Comparison of ENCODE assay signal across 17 cellular contexts in the genomic region with DNA sequence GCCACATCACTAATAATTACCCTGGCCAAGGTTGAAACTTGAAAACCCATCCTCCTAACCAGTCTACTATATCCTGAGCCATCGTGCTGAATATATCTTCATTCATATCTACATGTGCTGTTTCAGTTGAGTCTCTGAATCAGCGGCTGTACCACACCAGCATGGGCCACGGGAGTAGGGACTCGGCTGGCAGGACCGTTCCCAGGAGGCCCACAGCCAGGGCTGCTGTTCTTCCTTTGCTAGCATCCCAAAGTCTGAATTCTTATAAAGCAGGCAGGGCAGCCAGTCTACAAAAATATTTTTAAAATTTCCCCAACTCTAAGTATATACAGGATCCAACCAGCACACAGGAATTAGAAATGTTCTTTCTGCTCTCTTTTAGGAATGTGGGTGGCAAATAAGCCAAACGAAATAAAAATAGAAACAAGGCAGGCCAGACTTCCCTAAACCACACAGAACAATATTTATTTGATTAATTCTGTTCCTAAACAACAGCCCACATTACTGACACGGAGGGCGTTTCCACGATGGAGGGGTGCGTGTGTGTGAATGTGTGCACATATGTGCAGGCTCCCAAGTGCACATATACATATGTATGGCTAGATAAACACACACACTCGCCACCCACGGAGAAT. TPM values are rescaled to one million over a fixed set of nuclear protein-coding genes. Genes with fewer than 3 reads are reported as not detected.
DNase-seq lines count a peak whose midpoint lies in the region; ATAC-seq and TF ChIP-seq lines count a peak whose summit lies in the region.
"Had no signal": no experiment of that assay in that cellular context is flagged by ENCODE, and none has a peak within 500 bp of the region (broad histone marks: within the 10 kb centered on the region; RNA-seq: fewer than 3 reads in every experiment).

No MANE protein-coding gene starts in this region.

- DNase-seq in IMR-90 (no peak), neural crest cell (ENCODE audit: low read depth, low spot score) (no peak), mesenteric fat pad (ENCODE audit: low spot score) (no peak), A172 (ENCODE audit: low spot score) (no peak)
- DNase-seq: activated naive CD4-positive, alpha-beta T cell treated with anti-CD3 and anti-CD28 coated beads, Interleukin-2, amount 10 ng/mL, durations not matched to agents 7 days and 5 days; DMS79 treated with DMSO at 0.1 percent for 48 hours; GM23248; NCI-H2029 treated with DMSO at 0.1 percent for 48 hours; NCI-H526 treated with DMSO at 0.1 percent for 48 hours; PC-3; psoas muscle; SW 1271 had no signal

- CTCF ChIA-PET in IMR-90 (lab: Yijun Ruan, JAX), result no interaction called here

- no peak overlapping the region for H3K56ac ChIP-seq in IMR-90 (ENCODE audit: extremely low read depth, insufficient read depth, low read length)

- POLR2A ChIA-PET in IMR-90 (lab: Charles Lee; ENCODE audit: unreplicated experiment), result no interaction called here

- H3K27me3 Mint-ChIP-seq in neural crest cell (ENCODE audit: low read depth), result no peaks in the 10 kb centered on the region

- no peaks in the 10 kb centered on the region for H3K9me3 Mint-ChIP-seq in neural crest cell

- ATAC-seq in IMR-90 (ENCODE audit: low read depth) (peak; percentile 37), esophagus mucosa (peak; percentile 23), HG02798 (IDR thresholded peaks at IDR 0.05; ENCODE audit: poor library complexity, unreplicated experiment) (no peak), GM18511 (IDR thresholded peaks at IDR 0.05; ENCODE audit: unreplicated experiment) (no peak)
- ATAC-seq: PC-3 had no signal

- no peaks in the 10 kb centered on the region for H4K20me1 ChIP-seq in IMR-90 (ENCODE audit: insufficient read depth, low read length)

- H3K27me3 ChIP-seq in IMR-90 (ENCODE audit: control insufficient read depth, insufficient read depth, low read length), result peaks cover 37% of the 10 kb centered on the region

- H3K9ac ChIP-seq in IMR-90 (ENCODE audit: low read depth, low read length), result no peak overlapping the region
- H3K9ac ChIP-seq: GM23248 had no signal

- H4K8ac ChIP-seq in IMR-90 (ENCODE audit: low read depth in 2 of 2, low read length in 2 of 2), result no peak overlapping the region

- TF ChIP-seq CTCF in IMR-90 (conservative IDR thresholded peaks at IDR 0.05; ENCODE audit: low read depth, low read length), result no peak
- no peak for TF ChIP-seq CTCF in neural crest cell (conservative IDR thresholded peaks at IDR 0.05)

- H2BK5ac ChIP-seq in IMR-90 (ENCODE audit: low read depth, low read length, poor library complexity, severe bottlenecking), result no peak overlapping the region

- H3K4me2 ChIP-seq in IMR-90 (ENCODE audit: low read depth, low read length), result peak overlapping the region; percentile 17; the same call in 1 of the 2 replicates

- no peak overlapping the region for H2BK15ac ChIP-seq in IMR-90 (ENCODE audit: low read depth, low read length)

- no peak overlapping the region for H3K18ac ChIP-seq in IMR-90 (ENCODE audit: low read depth, low read length)

- no peak overlapping the region for H2AK9ac ChIP-seq in IMR-90 (replicated peaks; ENCODE audit: low read depth, low read length, poor library complexity)

- H3K4me1 Mint-ChIP-seq in neural crest cell, result peaks cover 73% of the 10 kb centered on the region

- H3K23ac ChIP-seq in IMR-90 (ENCODE audit: low read depth, low read length), result no peak overlapping the region

- no peak overlapping the region for H2AFZ ChIP-seq in IMR-90 (replicated peaks; ENCODE audit: low read length, poor library complexity)
- H2AFZ ChIP-seq: GM23248 had no signal

- no peak overlapping the region for H4K5ac ChIP-seq in IMR-90 (ENCODE audit: low read depth, low read length)

- H3K9me3 ChIP-seq in IMR-90 (ENCODE audit: control insufficient read depth, insufficient read depth, low read length), result no peaks in the 10 kb centered on the region
- H3K9me3 ChIP-seq: psoas muscle had no signal

- no peaks in the 10 kb centered on the region; the same call in 1 of the 2 replicates for H3K9me1 ChIP-seq in IMR-90 (ENCODE audit: insufficient read depth, low read length)

- no peak overlapping the region for H3K4me3 ChIP-seq in IMR-90 (ENCODE audit: insufficient read depth, low read depth, low read length)
- H3K4me3 ChIP-seq: GM23248, psoas muscle had no signal

- no peak overlapping the region for H3K14ac ChIP-seq in IMR-90 (replicated peaks; ENCODE audit: low read depth, low read length)

- peak overlapping the region; percentile 75 for H3K4me3 Mint-ChIP-seq in neural crest cell
- H3K4me3 Mint-ChIP-seq: activated naive CD4-positive, alpha-beta T cell treated with anti-CD3 and anti-CD28 coated beads, Interleukin-2, amount 10 ng/mL, durations not matched to agents 7 days and 5 days had no signal

- no peak overlapping the region for H4K91ac ChIP-seq in IMR-90 (ENCODE audit: insufficient read depth, low read depth, low read length)

- H3K36me3 ChIP-seq in IMR-90 (ENCODE audit: control insufficient read depth, insufficient read depth, low read length), result no peaks in the 10 kb centered on the region

- H2BK20ac ChIP-seq in IMR-90 (ENCODE audit: low read depth, low read length), result no peak overlapping the region

- 43% methylated on average over 3 of the region's 12 CpGs; no CpG with 5 or more reads in 1 of the 2 experiments for WGBS in IMR-90 (ENCODE audit: extremely low coverage in 2 of 2, insufficient read length in 1 of 2), 2 experiments

- H3K36me3 Mint-ChIP-seq in neural crest cell (ENCODE audit: low read depth), result peaks cover 6% of the 10 kb centered on the region

- no TSS peak for BruUV-seq in IMR-90 (replicated peaks; lab: Mats Ljungman, UMichigan)

- dilution Hi-C loops in IMR-90 (cut with HindIII; ENCODE audit: low sequenced_read_pairs, unreplicated experiment), result no loop called here

- no peak for TF ChIP-seq POLR2A in IMR-90 (IDR thresholded peaks at IDR 0.05; ENCODE audit: low read depth, low read length)

- H2AK5ac ChIP-seq in IMR-90 (ENCODE audit: low read depth, low read length), result no peak overlapping the region

- no peak overlapping the region for H3K4ac ChIP-seq in IMR-90 (ENCODE audit: low read depth, low read length)

- no peak overlapping the region for H2BK120ac ChIP-seq in IMR-90 (ENCODE audit: low read depth, low read length)

- no peak for TF ChIP-seq RAD21 in IMR-90 (IDR thresholded peaks at IDR 0.05; ENCODE audit: low read length)

- H3K79me1 ChIP-seq in IMR-90 (ENCODE audit: low read depth in 1 of 2, low read length in 2 of 2), result no peaks in the 10 kb centered on the region

- in situ Hi-C loops in IMR-90 (cut with MboI; ENCODE audit: low sequenced_read_pairs), result no loop called here

- H3K27ac ChIP-seq in IMR-90 (ENCODE audit: insufficient read depth, low read length) (no peak overlapping the region), temporal lobe (ENCODE audit: low read depth, low read length) (peak overlapping the region; percentile 88)
- H3K27ac ChIP-seq: GM23248, psoas muscle had no signal

- intact Hi-C loops in IMR-90 (cut with micrococcal nuclease), result no loop called here

- peak overlapping the region; percentile 54 for H3K27ac Mint-ChIP-seq in neural crest cell (ENCODE audit: unreplicated experiment)
- H3K27ac Mint-ChIP-seq: activated naive CD4-positive, alpha-beta T cell treated with anti-CD3 and anti-CD28 coated beads, Interleukin-2, amount 10 ng/mL, durations not matched to agents 7 days and 5 days had no signal

- H3K4me1 ChIP-seq in IMR-90 (ENCODE audit: control insufficient read depth, insufficient read depth, low read length), result no peaks in the 10 kb centered on the region; the same call in 1 of the 2 replicates

TF ChIP-seq in IMR-90, 13 proteins besides CTCF, POLR2A, EP300 and RAD21:
- TF ChIP-seq FOS (IDR thresholded peaks at IDR 0.05; ENCODE audit: low read depth, low read length), result no peak
- TF ChIP-seq MAFK (IDR thresholded peaks at IDR 0.05; ENCODE audit: low read depth, low read length), result no peak
- no peak for TF ChIP-seq NFE2L2 (IDR thresholded peaks at IDR 0.05; ENCODE audit: low read depth, low read length)
- TF ChIP-seq, protein P1, sequence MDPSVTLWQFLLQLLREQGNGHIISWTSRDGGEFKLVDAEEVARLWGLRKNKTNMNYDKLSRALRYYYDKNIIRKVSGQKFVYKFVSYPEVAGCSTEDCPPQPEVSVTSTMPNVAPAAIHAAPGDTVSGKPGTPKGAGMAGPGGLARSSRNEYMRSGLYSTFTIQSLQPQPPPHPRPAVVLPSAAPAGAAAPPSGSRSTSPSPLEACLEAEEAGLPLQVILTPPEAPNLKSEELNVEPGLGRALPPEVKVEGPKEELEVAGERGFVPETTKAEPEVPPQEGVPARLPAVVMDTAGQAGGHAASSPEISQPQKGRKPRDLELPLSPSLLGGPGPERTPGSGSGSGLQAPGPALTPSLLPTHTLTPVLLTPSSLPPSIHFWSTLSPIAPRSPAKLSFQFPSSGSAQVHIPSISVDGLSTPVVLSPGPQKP (IDR thresholded peaks at IDR 0.05; ENCODE audit: borderline replicate concordance, low read depth, low read length), result no peak
- no peak for TF ChIP-seq CEBPB (IDR thresholded peaks at IDR 0.05; ENCODE audit: low read depth, low read length)
- no peak for TF ChIP-seq SMC3 (IDR thresholded peaks at IDR 0.05; ENCODE audit: low read depth, low read length)
- TF ChIP-seq, protein P2, sequence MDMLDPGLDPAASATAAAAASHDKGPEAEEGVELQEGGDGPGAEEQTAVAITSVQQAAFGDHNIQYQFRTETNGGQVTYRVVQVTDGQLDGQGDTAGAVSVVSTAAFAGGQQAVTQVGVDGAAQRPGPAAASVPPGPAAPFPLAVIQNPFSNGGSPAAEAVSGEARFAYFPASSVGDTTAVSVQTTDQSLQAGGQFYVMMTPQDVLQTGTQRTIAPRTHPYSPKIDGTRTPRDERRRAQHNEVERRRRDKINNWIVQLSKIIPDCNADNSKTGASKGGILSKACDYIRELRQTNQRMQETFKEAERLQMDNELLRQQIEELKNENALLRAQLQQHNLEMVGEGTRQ (IDR thresholded peaks at IDR 0.05; ENCODE audit: low read depth, low read length), result no peak
- no peak for TF ChIP-seq MXI1 (IDR thresholded peaks at IDR 0.05; ENCODE audit: borderline replicate concordance, low read depth, low read length)
- TF ChIP-seq CHD1 (IDR thresholded peaks at IDR 0.05; ENCODE audit: low read depth, low read length), result no peak
- TF ChIP-seq BHLHE40 (IDR thresholded peaks at IDR 0.05; ENCODE audit: low read depth, low read length), result no peak
- no peak for TF ChIP-seq MAZ (IDR thresholded peaks at IDR 0.05; ENCODE audit: borderline replicate concordance, low read depth, low read length)
- no peak for TF ChIP-seq RFX5 (IDR thresholded peaks at IDR 0.05; ENCODE audit: low read depth, low read length)
- no peak for TF ChIP-seq RCOR1 (IDR thresholded peaks at IDR 0.05; ENCODE audit: insufficient replicate concordance, low read length)

RNA-seq across cellular contexts. Expression of gene EQTN, which starts 42.8 kb away (rescaled TPM):
- not detected in 2 replicates for total RNA-seq in IMR-90 (2012; rRNA removed)
- polyA plus RNA-seq in IMR-90 (2012; rRNA removed), result not detected in 2 replicates
- polyA plus RNA-seq in IMR-90 (2012; cell fraction: cytosol; rRNA removed), result not detected in 2 replicates
- polyA plus RNA-seq in IMR-90 (2012; cell fraction: nucleus; rRNA removed; ENCODE audit: low replicate concordance), result not detected in 2 replicates
- total RNA-seq in esophagus mucosa, result not detected
- total RNA-seq in neural crest cell, result 0.39 and 0.40 TPM in 2 replicates
- total RNA-seq in temporal lobe, result 1.2 TPM
- total RNA-seq in mesenteric fat pad, result not detected
- not detected in 2 replicates for total RNA-seq in A172 (2014; rRNA removed; shearing (Covaris generic))
- total RNA-seq: glomerular endothelial cell, GM23248, PC-3, psoas muscle had no signal
- polyA plus RNA-seq: GM23248, psoas muscle had no signal

Comparison
In these comparisons a context has a peak if more than half of its experiments do, and no peak if none do; other contexts are left out.
1. ATAC-seq: peak in IMR-90 (single experiment) and esophagus mucosa (single experiment); none in HG02798 (single experiment) and GM18511 (single experiment).